In genomic region chr6:26211963-26212362, GRCh38 we compare ENCODE assay signal across 26 cellular contexts.
DNase-seq lines count a peak whose midpoint lies in the region; ATAC-seq and TF ChIP-seq lines count a peak whose summit lies in the region.
"Had no signal": no experiment of that assay in that cellular context is flagged by ENCODE, and none has a peak within 500 bp of the region (broad histone marks: within the 10 kb centered on the region; RNA-seq: fewer than 3 reads in every experiment).

No MANE protein-coding gene starts in this region.

- H3K4me3 ChIP-seq in NB4 (ENCODE audit: low read depth, low read length), result no peak overlapping the region
- H3K4me3 ChIP-seq: coronary artery, heart left ventricle, left ventricle myocardium inferior, SJCRH30, suprapubic skin had no signal

- no peaks in the 10 kb centered on the region for H3K9me3 Mint-ChIP-seq in activated naive CD8-positive, alpha-beta T cell (ENCODE audit: low read depth)
- H3K9me3 Mint-ChIP-seq in activated naive CD8-positive, alpha-beta T cell treated with anti-CD3 and anti-CD28 coated beads, Interleukin-2, amount 50 U/mL, for 24 hours, result peaks cover 8% of the 10 kb centered on the region
- no peaks in the 10 kb centered on the region for H3K9me3 Mint-ChIP-seq in activated naive CD8-positive, alpha-beta T cell treated with anti-CD3 and anti-CD28 coated beads, Interleukin-2, amount 10 ng/mL, durations not matched to agents 7 days and 5 days
- H3K9me3 Mint-ChIP-seq in activated CD8-positive, alpha-beta T cell treated with anti-CD3 and anti-CD28 coated beads, Interleukin-2, amount 10 ng/mL, durations not matched to agents 7 days and 5 days (ENCODE audit: insufficient read depth), result peaks cover 4% of the 10 kb centered on the region
- H3K9me3 Mint-ChIP-seq: CD4-positive, CD25-positive, alpha-beta regulatory T cell; mesothelial cell of epicardium; natural killer cell had no signal

- DNase-seq in activated naive CD8-positive, alpha-beta T cell treated with anti-CD3 and anti-CD28 coated beads, Interleukin-2, amount 50 U/mL, for 24 hours, result no peak
- DNase-seq in NB4 (ENCODE audit: low read depth), result peak; percentile 49
- no peak for DNase-seq in activated naive CD8-positive, alpha-beta T cell treated with anti-CD3 and anti-CD28 coated beads, Interleukin-2, amount 10 ng/mL, durations not matched to agents 7 days and 5 days
- DNase-seq in NCI-H1436 treated with DMSO at 0.1 percent for 48 hours (lab: John Stamatoyannopoulos, UW), result no peak
- DNase-seq in Right ventricle myocardium superior, result no peak
- no peak for DNase-seq in SKM-1 treated with dmso at 0.1 percent for 144 hours (lab: John Stamatoyannopoulos, UW; ENCODE audit: unreplicated experiment)
- no peak for DNase-seq in activated CD8-positive, alpha-beta T cell treated with anti-CD3 and anti-CD28 coated beads, Interleukin-2, amount 10 ng/mL, durations not matched to agents 7 days and 5 days
- DNase-seq: activated CD4-positive, CD25-positive, alpha-beta regulatory T cell treated with anti-CD3 and anti-CD28 coated beads, Interleukin-2, amount 50 U/mL, for 72 hours; brain microvascular endothelial cell; CD4-positive, CD25-positive, alpha-beta regulatory T cell; GDM1; GOT3; heart left ventricle; KBM-7; left ventricle myocardium inferior; natural killer cell; NCI-H1417; NCI-H2171 treated with DMSO at 0.1 percent for 48 hours; NCI-H526; posterior cingulate gyrus; SJCRH30; T-helper 9 cell had no signal

- CTCF ChIA-PET in activated CD8-positive, alpha-beta T cell treated with anti-CD3 and anti-CD28 coated beads, Interleukin-2, amount 10 ng/mL, durations not matched to agents 7 days and 5 days (lab: Charles Lee), result no interaction called here

- no peak overlapping the region for H3K4me3 Mint-ChIP-seq in activated naive CD8-positive, alpha-beta T cell
- H3K4me3 Mint-ChIP-seq in activated naive CD8-positive, alpha-beta T cell treated with anti-CD3 and anti-CD28 coated beads, Interleukin-2, amount 50 U/mL, for 24 hours, result no peak overlapping the region
- no peak overlapping the region for H3K4me3 Mint-ChIP-seq in activated naive CD8-positive, alpha-beta T cell treated with anti-CD3 and anti-CD28 coated beads, Interleukin-2, amount 10 ng/mL, durations not matched to agents 7 days and 5 days
- H3K4me3 Mint-ChIP-seq in activated CD8-positive, alpha-beta T cell treated with anti-CD3 and anti-CD28 coated beads, Interleukin-2, amount 10 ng/mL, durations not matched to agents 7 days and 5 days, result no peak overlapping the region
- H3K4me3 Mint-ChIP-seq: mesothelial cell of epicardium, natural killer cell had no signal

- no peak for TF ChIP-seq POLR2A in NB4 (IDR thresholded peaks at IDR 0.05; ENCODE audit: extremely low read depth, insufficient read length)

- POLR2A ChIA-PET in activated naive CD8-positive, alpha-beta T cell treated with anti-CD3 and anti-CD28 coated beads, Interleukin-2, amount 10 ng/mL, durations not matched to agents 7 days and 5 days (lab: Charles Lee), result interaction anchor here (26.7 kb wide), 1 partner anchor 20 kb away, joined by 1314 read pairs; a partner anchor contains a TSS
- POLR2A ChIA-PET in activated CD8-positive, alpha-beta T cell treated with anti-CD3 and anti-CD28 coated beads, Interleukin-2, amount 10 ng/mL, durations not matched to agents 7 days and 5 days (lab: Charles Lee), result interaction anchor here (27.2 to 30.7 kb wide), 2 partner anchors 16 to 23 kb away, joined by 1100 to 2224 read pairs; a partner anchor contains a TSS

- intact Hi-C loops in Right ventricle myocardium superior (cut with DNase I), result loop anchor here (5.0 kb wide), 1 partner anchor 170 kb away; a partner anchor contains a TSS

- no peak for TF ChIP-seq CTCF in NB4 (IDR thresholded peaks at IDR 0.05; ENCODE audit: low read depth, low read length)

- H3K36me3 Mint-ChIP-seq in activated naive CD8-positive, alpha-beta T cell, result no peaks in the 10 kb centered on the region
- H3K36me3 Mint-ChIP-seq in activated naive CD8-positive, alpha-beta T cell treated with anti-CD3 and anti-CD28 coated beads, Interleukin-2, amount 50 U/mL, for 24 hours (ENCODE audit: low read depth), result no peaks in the 10 kb centered on the region
- peaks cover 2% of the 10 kb centered on the region for H3K36me3 Mint-ChIP-seq in activated naive CD8-positive, alpha-beta T cell treated with anti-CD3 and anti-CD28 coated beads, Interleukin-2, amount 10 ng/mL, durations not matched to agents 7 days and 5 days
- H3K36me3 Mint-ChIP-seq in activated CD8-positive, alpha-beta T cell treated with anti-CD3 and anti-CD28 coated beads, Interleukin-2, amount 10 ng/mL, durations not matched to agents 7 days and 5 days (ENCODE audit: low read depth), result no peaks in the 10 kb centered on the region
- H3K36me3 Mint-ChIP-seq: CD4-positive, CD25-positive, alpha-beta regulatory T cell; mesothelial cell of epicardium; natural killer cell had no signal

- peaks cover 2% of the 10 kb centered on the region for H3K4me1 Mint-ChIP-seq in activated naive CD8-positive, alpha-beta T cell (ENCODE audit: low read depth)
- peaks cover 9% of the 10 kb centered on the region for H3K4me1 Mint-ChIP-seq in activated naive CD8-positive, alpha-beta T cell treated with anti-CD3 and anti-CD28 coated beads, Interleukin-2, amount 50 U/mL, for 24 hours
- H3K4me1 Mint-ChIP-seq in activated naive CD8-positive, alpha-beta T cell treated with anti-CD3 and anti-CD28 coated beads, Interleukin-2, amount 10 ng/mL, durations not matched to agents 7 days and 5 days, result peaks cover 23% of the 10 kb centered on the region
- peaks cover 24% of the 10 kb centered on the region for H3K4me1 Mint-ChIP-seq in activated CD8-positive, alpha-beta T cell treated with anti-CD3 and anti-CD28 coated beads, Interleukin-2, amount 10 ng/mL, durations not matched to agents 7 days and 5 days (ENCODE audit: low read depth)
- H3K4me1 Mint-ChIP-seq: natural killer cell had no signal

- peak overlapping the region; percentile 47 for H3K27ac Mint-ChIP-seq in activated naive CD8-positive, alpha-beta T cell
- H3K27ac Mint-ChIP-seq in activated naive CD8-positive, alpha-beta T cell treated with anti-CD3 and anti-CD28 coated beads, Interleukin-2, amount 50 U/mL, for 24 hours, result no peak overlapping the region
- H3K27ac Mint-ChIP-seq in activated naive CD8-positive, alpha-beta T cell treated with anti-CD3 and anti-CD28 coated beads, Interleukin-2, amount 10 ng/mL, durations not matched to agents 7 days and 5 days, result peak overlapping the region; percentile 8
- no peak overlapping the region for H3K27ac Mint-ChIP-seq in activated CD8-positive, alpha-beta T cell treated with anti-CD3 and anti-CD28 coated beads, Interleukin-2, amount 10 ng/mL, durations not matched to agents 7 days and 5 days
- H3K27ac Mint-ChIP-seq: CD4-positive, CD25-positive, alpha-beta regulatory T cell; mesothelial cell of epicardium; natural killer cell had no signal

- no peak for ATAC-seq in activated naive CD8-positive, alpha-beta T cell treated with anti-CD3 and anti-CD28 coated beads, Interleukin-2, amount 50 U/mL, for 24 hours
- no peak for ATAC-seq in activated naive CD8-positive, alpha-beta T cell treated with anti-CD3 and anti-CD28 coated beads, Interleukin-2, amount 10 ng/mL, durations not matched to agents 7 days and 5 days (ENCODE audit: low read depth)
- no peak for ATAC-seq in Right ventricle myocardium superior (ENCODE audit: poor library complexity)
- no peak for ATAC-seq in activated CD8-positive, alpha-beta T cell treated with anti-CD3 and anti-CD28 coated beads, Interleukin-2, amount 10 ng/mL, durations not matched to agents 7 days and 5 days
- ATAC-seq: heart left ventricle, natural killer cell had no signal

- no peaks in the 10 kb centered on the region for H3K27me3 Mint-ChIP-seq in activated naive CD8-positive, alpha-beta T cell
- H3K27me3 Mint-ChIP-seq in activated naive CD8-positive, alpha-beta T cell treated with anti-CD3 and anti-CD28 coated beads, Interleukin-2, amount 50 U/mL, for 24 hours, result no peaks in the 10 kb centered on the region
- no peaks in the 10 kb centered on the region for H3K27me3 Mint-ChIP-seq in activated naive CD8-positive, alpha-beta T cell treated with anti-CD3 and anti-CD28 coated beads, Interleukin-2, amount 10 ng/mL, durations not matched to agents 7 days and 5 days
- no peaks in the 10 kb centered on the region for H3K27me3 Mint-ChIP-seq in activated CD8-positive, alpha-beta T cell treated with anti-CD3 and anti-CD28 coated beads, Interleukin-2, amount 10 ng/mL, durations not matched to agents 7 days and 5 days (ENCODE audit: low read depth)
- H3K27me3 Mint-ChIP-seq: CD4-positive, CD25-positive, alpha-beta regulatory T cell had no signal

Comparison
In these comparisons a context has a peak if more than half of its experiments do, and no peak if none do; other contexts are left out.
1. H3K27ac Mint-ChIP-seq: peak in activated naive CD8-positive, alpha-beta T cell (single experiment) and activated naive CD8-positive, alpha-beta T cell treated with anti-CD3 and anti-CD28 coated beads, Interleukin-2, amount 10 ng/mL, durations not matched to agents 7 days and 5 days (single experiment); none in activated naive CD8-positive, alpha-beta T cell treated with anti-CD3 and anti-CD28 coated beads, Interleukin-2, amount 50 U/mL, for 24 hours (single experiment) and activated CD8-positive, alpha-beta T cell treated with anti-CD3 and anti-CD28 coated beads, Interleukin-2, amount 10 ng/mL, durations not matched to agents 7 days and 5 days (single experiment).